1 cellular context compared by ENCODE assay signal in the genomic region with DNA sequence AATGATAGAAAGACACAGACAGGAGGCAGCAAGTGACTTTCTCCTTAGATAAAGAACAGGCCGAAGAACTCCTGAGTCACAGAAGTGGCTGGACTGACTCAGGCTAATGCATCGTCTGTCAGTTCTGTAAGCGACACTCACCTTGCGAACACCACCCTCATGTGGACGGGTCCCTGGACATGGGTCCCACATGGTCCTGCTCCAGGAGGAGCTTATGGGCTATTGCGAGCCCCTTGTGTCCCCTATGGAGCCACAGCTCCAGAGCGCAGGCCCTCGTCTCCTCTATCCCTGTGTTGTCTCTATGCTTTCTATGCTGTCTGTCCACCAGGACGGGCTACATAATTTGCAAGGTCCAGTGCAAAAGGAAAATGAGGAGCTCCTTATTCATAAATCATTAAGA.
TF ChIP-seq lines count a peak whose summit lies in the region.

No MANE protein-coding gene starts in this region.

TF ChIP-seq in K562, 482 proteins besides CTCF, POLR2A, EP300 and RAD21:
- TF ChIP-seq, protein P1, sequence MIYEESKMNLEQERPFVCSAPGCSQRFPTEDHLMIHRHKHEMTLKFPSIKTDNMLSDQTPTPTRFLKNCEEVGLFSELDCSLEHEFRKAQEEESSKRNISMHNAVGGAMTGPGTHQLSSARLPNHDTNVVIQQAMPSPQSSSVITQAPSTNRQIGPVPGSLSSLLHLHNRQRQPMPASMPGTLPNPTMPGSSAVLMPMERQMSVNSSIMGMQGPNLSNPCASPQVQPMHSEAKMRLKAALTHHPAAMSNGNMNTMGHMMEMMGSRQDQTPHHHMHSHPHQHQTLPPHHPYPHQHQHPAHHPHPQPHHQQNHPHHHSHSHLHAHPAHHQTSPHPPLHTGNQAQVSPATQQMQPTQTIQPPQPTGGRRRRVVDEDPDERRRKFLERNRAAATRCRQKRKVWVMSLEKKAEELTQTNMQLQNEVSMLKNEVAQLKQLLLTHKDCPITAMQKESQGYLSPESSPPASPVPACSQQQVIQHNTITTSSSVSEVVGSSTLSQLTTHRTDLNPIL (CRISPR knock-in tag; IDR thresholded peaks at IDR 0.05): no peak
- TF ChIP-seq ZNF143 (CRISPR knock-in tag; IDR thresholded peaks at IDR 0.05) (no peak), BMI1 (IDR thresholded peaks at IDR 0.05; ENCODE audit: low read length) (no peak), SETDB1 (IDR thresholded peaks at IDR 0.05; ENCODE audit: low read length) (no peak)
- TF ChIP-seq, protein P2, sequence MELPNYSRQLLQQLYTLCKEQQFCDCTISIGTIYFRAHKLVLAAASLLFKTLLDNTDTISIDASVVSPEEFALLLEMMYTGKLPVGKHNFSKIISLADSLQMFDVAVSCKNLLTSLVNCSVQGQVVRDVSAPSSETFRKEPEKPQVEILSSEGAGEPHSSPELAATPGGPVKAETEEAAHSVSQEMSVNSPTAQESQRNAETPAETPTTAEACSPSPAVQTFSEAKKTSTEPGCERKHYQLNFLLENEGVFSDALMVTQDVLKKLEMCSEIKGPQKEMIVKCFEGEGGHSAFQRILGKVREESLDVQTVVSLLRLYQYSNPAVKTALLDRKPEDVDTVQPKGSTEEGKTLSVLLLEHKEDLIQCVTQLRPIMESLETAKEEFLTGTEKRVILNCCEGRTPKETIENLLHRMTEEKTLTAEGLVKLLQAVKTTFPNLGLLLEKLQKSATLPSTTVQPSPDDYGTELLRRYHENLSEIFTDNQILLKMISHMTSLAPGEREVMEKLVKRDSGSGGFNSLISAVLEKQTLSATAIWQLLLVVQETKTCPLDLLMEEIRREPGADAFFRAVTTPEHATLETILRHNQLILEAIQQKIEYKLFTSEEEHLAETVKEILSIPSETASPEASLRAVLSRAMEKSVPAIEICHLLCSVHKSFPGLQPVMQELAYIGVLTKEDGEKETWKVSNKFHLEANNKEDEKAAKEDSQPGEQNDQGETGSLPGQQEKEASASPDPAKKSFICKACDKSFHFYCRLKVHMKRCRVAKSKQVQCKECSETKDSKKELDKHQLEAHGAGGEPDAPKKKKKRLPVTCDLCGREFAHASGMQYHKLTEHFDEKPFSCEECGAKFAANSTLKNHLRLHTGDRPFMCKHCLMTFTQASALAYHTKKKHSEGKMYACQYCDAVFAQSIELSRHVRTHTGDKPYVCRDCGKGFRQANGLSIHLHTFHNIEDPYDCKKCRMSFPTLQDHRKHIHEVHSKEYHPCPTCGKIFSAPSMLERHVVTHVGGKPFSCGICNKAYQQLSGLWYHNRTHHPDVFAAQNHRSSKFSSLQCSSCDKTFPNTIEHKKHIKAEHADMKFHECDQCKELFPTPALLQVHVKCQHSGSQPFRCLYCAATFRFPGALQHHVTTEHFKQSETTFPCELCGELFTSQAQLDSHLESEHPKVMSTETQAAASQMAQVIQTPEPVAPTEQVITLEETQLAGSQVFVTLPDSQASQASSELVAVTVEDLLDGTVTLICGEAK (IDR thresholded peaks at IDR 0.05): no peak
- TF ChIP-seq, protein P2 (CRISPR knock-in tag; IDR thresholded peaks at IDR 0.05): no peak
- TF ChIP-seq, protein P3, sequence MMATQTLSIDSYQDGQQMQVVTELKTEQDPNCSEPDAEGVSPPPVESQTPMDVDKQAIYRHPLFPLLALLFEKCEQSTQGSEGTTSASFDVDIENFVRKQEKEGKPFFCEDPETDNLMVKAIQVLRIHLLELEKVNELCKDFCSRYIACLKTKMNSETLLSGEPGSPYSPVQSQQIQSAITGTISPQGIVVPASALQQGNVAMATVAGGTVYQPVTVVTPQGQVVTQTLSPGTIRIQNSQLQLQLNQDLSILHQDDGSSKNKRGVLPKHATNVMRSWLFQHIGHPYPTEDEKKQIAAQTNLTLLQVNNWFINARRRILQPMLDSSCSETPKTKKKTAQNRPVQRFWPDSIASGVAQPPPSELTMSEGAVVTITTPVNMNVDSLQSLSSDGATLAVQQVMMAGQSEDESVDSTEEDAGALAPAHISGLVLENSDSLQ (IDR thresholded peaks at IDR 0.05): no peak
- TF ChIP-seq, protein P4, sequence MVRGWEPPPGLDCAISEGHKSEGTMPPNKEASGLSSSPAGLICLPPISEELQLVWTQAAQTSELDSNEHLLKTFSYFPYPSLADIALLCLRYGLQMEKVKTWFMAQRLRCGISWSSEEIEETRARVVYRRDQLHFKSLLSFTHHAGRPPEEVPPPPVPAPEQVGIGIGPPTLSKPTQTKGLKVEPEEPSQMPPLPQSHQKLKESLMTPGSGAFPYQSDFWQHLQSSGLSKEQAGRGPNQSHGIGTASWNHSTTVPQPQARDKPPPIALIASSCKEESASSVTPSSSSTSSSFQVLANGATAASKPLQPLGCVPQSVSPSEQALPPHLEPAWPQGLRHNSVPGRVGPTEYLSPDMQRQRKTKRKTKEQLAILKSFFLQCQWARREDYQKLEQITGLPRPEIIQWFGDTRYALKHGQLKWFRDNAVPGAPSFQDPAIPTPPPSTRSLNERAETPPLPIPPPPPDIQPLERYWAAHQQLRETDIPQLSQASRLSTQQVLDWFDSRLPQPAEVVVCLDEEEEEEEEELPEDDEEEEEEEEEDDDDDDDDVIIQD (CRISPR knock-in tag; IDR thresholded peaks at IDR 0.05): no peak
